Comparison of ENCODE assay signal across 1 cellular context in genomic region chr10:33507662-33508425, GRCh38.
TF ChIP-seq lines count a peak whose summit lies in the region.

No MANE protein-coding gene starts in this region.

TF ChIP-seq in HepG2, 621 proteins besides CTCF, POLR2A, EP300 and RAD21 (continued from another document and continues in another):
- TF ChIP-seq DZIP1 (CRISPR knock-in tag; IDR thresholded peaks at IDR 0.05) (no peak), ZNF513 (CRISPR knock-in tag; conservative IDR thresholded peaks at IDR 0.05) (no peak), RBM22 (optimal IDR thresholded peaks at IDR 0.05; ENCODE audit: low read length) (no peak), ZFP90 (CRISPR knock-in tag; IDR thresholded peaks at IDR 0.05; ENCODE audit: borderline replicate concordance) (0 out of 2 replicates have a peak, but pooled peaks have one; percentile 48), ZNF260 (CRISPR knock-in tag; IDR thresholded peaks at IDR 0.05; ENCODE audit: borderline replicate concordance, low read depth) (no peak), YEATS2 (CRISPR knock-in tag; IDR thresholded peaks at IDR 0.05; ENCODE audit: borderline replicate concordance) (no peak; the same call in 1 of the 2 replicates), ZSCAN22 (CRISPR knock-in tag; IDR thresholded peaks at IDR 0.05) (no peak), FOSL2 (CRISPR knock-in tag; IDR thresholded peaks at IDR 0.05) (peak; percentile 95), ARID2 (CRISPR knock-in tag; IDR thresholded peaks at IDR 0.05; ENCODE audit: borderline replicate concordance) (no peak), ZNF460 (CRISPR knock-in tag; IDR thresholded peaks at IDR 0.05; ENCODE audit: borderline replicate concordance) (no peak; the same call in 1 of the 2 replicates), KLF6 (CRISPR knock-in tag; IDR thresholded peaks at IDR 0.05) (0 out of 2 replicates have a peak, but pooled peaks have one; percentile 32), ZNF296 (CRISPR knock-in tag; conservative IDR thresholded peaks at IDR 0.05) (no peak), ZNF24 (IDR thresholded peaks at IDR 0.05) (no peak), ZNF740 (CRISPR knock-in tag; IDR thresholded peaks at IDR 0.05) (no peak), SATB2 (CRISPR knock-in tag; IDR thresholded peaks at IDR 0.05) (no peak), U2AF1 (optimal IDR thresholded peaks at IDR 0.05; ENCODE audit: low read depth, low read length) (no peak), AHDC1 (CRISPR knock-in tag; IDR thresholded peaks at IDR 0.05; ENCODE audit: borderline replicate concordance) (peak; percentile 96; the same call in 1 of the 2 replicates), HIVEP1 (CRISPR knock-in tag; IDR thresholded peaks at IDR 0.05) (no peak), ZBTB1 (CRISPR knock-in tag; IDR thresholded peaks at IDR 0.05; ENCODE audit: borderline replicate concordance) (no peak), GATA4 (IDR thresholded peaks at IDR 0.05; ENCODE audit: borderline replicate concordance, low read depth) (peak; percentile 91), KLF16 (CRISPR knock-in tag; IDR thresholded peaks at IDR 0.05) (peak in 1 of 2 experiments; percentile 85; a peak in 2 of 4 replicates), ZC3H13 (CRISPR knock-in tag; IDR thresholded peaks at IDR 0.05) (no peak), CENPT (CRISPR knock-in tag; IDR thresholded peaks at IDR 0.05; ENCODE audit: low read depth) (no peak), ARID4A (CRISPR knock-in tag; IDR thresholded peaks at IDR 0.05; ENCODE audit: borderline replicate concordance) (peak; percentile 39; the same call in 1 of the 2 replicates), HOXA5 (CRISPR knock-in tag; IDR thresholded peaks at IDR 0.05) (peak; percentile 81; the same call in 1 of the 2 replicates), TFDP1 (CRISPR knock-in tag; IDR thresholded peaks at IDR 0.05; ENCODE audit: borderline replicate concordance) (no peak), SMAD3 (CRISPR knock-in tag; IDR thresholded peaks at IDR 0.05) (peak; percentile 91), ZNF816 (CRISPR knock-in tag; IDR thresholded peaks at IDR 0.05; ENCODE audit: borderline replicate concordance) (no peak), KLF12 (CRISPR knock-in tag; IDR thresholded peaks at IDR 0.05; ENCODE audit: borderline replicate concordance) (no peak), ELF4 (CRISPR knock-in tag; IDR thresholded peaks at IDR 0.05; ENCODE audit: borderline replicate concordance) (no peak), ZNF510 (CRISPR knock-in tag; IDR thresholded peaks at IDR 0.05; ENCODE audit: low read depth) (no peak; the same call in 1 of the 2 replicates), NR0B2 (CRISPR knock-in tag; IDR thresholded peaks at IDR 0.05) (no peak), ATF4 (CRISPR knock-in tag; IDR thresholded peaks at IDR 0.05) (peak in 1 of 2 experiments; percentile 90; a peak in 2 of 4 replicates), ZNF570 (CRISPR knock-in tag; IDR thresholded peaks at IDR 0.05; ENCODE audit: borderline replicate concordance) (no peak), ZBTB43 (CRISPR knock-in tag; conservative IDR thresholded peaks at IDR 0.05) (peak; percentile 100), MXD1 (CRISPR knock-in tag; IDR thresholded peaks at IDR 0.05) (no peak), KDM5A (IDR thresholded peaks at IDR 0.05; ENCODE audit: borderline replicate concordance, low read length) (no peak), AGO2 (optimal IDR thresholded peaks at IDR 0.05; ENCODE audit: low read depth, low read length) (no peak), RFX3 (CRISPR knock-in tag; IDR thresholded peaks at IDR 0.05) (peak; percentile 51; the same call in 1 of the 2 replicates), ZNF784 (CRISPR knock-in tag; IDR thresholded peaks at IDR 0.05; ENCODE audit: borderline replicate concordance) (no peak), ZBTB3 (CRISPR knock-in tag; IDR thresholded peaks at IDR 0.05; ENCODE audit: borderline replicate concordance, low read depth) (no peak)
